In the genomic region with DNA sequence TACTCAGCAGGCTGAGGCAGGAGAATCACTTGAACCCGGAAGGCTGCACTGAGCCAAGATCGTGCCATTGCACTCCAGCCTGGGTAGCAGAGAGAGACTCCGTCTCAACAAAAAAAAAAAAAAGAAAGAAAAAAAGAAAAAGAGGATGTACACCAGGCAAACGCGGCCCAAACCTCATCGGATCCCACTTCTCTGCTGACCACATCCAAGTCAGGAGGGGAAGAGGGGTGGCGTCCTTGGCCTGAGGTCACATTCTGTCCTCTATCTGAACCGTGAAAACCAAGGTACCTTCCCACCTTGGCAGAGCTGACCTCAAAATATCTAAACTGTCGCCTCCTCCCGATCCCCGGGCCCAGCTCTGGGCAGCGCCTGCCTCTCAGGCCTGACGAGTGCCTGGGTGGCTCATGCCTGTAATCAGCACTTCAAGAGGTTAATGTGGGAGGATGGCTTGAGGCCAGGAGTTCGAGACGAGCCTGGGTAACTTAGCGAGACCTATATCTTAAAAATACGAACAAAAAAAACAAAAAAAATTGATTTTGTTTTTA, we compare ENCODE assay signal across 10 cellular contexts. TPM values are rescaled to one million over a fixed set of nuclear protein-coding genes. Genes with fewer than 3 reads are reported as not detected.
A peak's percentile ranks its signal among the peaks of the same experiment; 100 is the strongest.
DNase-seq lines count a peak whose midpoint lies in the region; ATAC-seq and TF ChIP-seq lines count a peak whose summit lies in the region.
"Had no signal": no experiment of that assay in that cellular context is flagged by ENCODE, and none has a peak within 500 bp of the region (broad histone marks: within the 10 kb centered on the region; RNA-seq: fewer than 3 reads in every experiment).

No MANE protein-coding gene starts in this region.

- no peaks in the 10 kb centered on the region for H3K9me3 Mint-ChIP-seq in activated T-helper 17 cell treated with anti-CD3 and anti-CD28 coated beads, Interleukin-2, amount 50 U/mL, for 72 hours

- no peak overlapping the region for H4K8ac ChIP-seq in mesenchymal stem cell (ENCODE audit: low read length)

- no peak overlapping the region for H2BK15ac ChIP-seq in mesenchymal stem cell (ENCODE audit: low read depth, poor library complexity, severe bottlenecking)

- H3K27ac Mint-ChIP-seq in activated T-helper 17 cell treated with anti-CD3 and anti-CD28 coated beads, Interleukin-2, amount 50 U/mL, for 72 hours, result peak overlapping the region; percentile 65

- H4K91ac ChIP-seq in mesenchymal stem cell (ENCODE audit: low read length), result no peak overlapping the region

- peak overlapping the region; percentile 72 for H3K4me3 Mint-ChIP-seq in activated T-helper 17 cell treated with anti-CD3 and anti-CD28 coated beads, Interleukin-2, amount 50 U/mL, for 72 hours

- H3K18ac ChIP-seq in mesenchymal stem cell (ENCODE audit: low read depth in 1 of 2, low read length in 2 of 2), result no peak overlapping the region

- H3K23ac ChIP-seq in mesenchymal stem cell (ENCODE audit: low read length in 2 of 2), result no peak overlapping the region

- peak overlapping the region; percentile 94 for H3K9ac ChIP-seq in mesenchymal stem cell (ENCODE audit: low read length)

- H2BK5ac ChIP-seq in mesenchymal stem cell (ENCODE audit: low read depth, low read length, poor library complexity, severe bottlenecking), result no peak overlapping the region

- H2BK120ac ChIP-seq in mesenchymal stem cell (ENCODE audit: low read depth, low read length), result no peak overlapping the region

- no peak overlapping the region for H2AK5ac ChIP-seq in mesenchymal stem cell (ENCODE audit: low read length, severe bottlenecking)

- H3K4me1 ChIP-seq in heart right ventricle (peaks cover 0 to 22% (median 13%) of the 10 kb centered on the region in 9 donors), mesenchymal stem cell (ENCODE audit: control insufficient read depth, insufficient read depth, low read depth, low read length) (peaks cover 13% of the 10 kb centered on the region), vagina (peaks cover 15% of the 10 kb centered on the region)

- no peak overlapping the region for H3K14ac ChIP-seq in mesenchymal stem cell (ENCODE audit: low read length in 2 of 2)

- H3K4me2 ChIP-seq in mesenchymal stem cell (ENCODE audit: low read length, poor library complexity, severe bottlenecking), result no peak overlapping the region

- no peak for DNase-seq in heart right ventricle
- no peak for DNase-seq in Right ventricle myocardium superior
- no peak for DNase-seq in mesenchymal stem cell
- DNase-seq in vagina (ENCODE audit: extremely low spot score in 2 of 2), result no peak
- no peak for DNase-seq in COR-L47 (lab: John Stamatoyannopoulos, UW)
- DNase-seq in NCI-H524 (lab: John Stamatoyannopoulos, UW), result no peak
- DNase-seq: islet precursor cell had no signal

- no peaks in the 10 kb centered on the region for H3K27me3 Mint-ChIP-seq in activated T-helper 17 cell treated with anti-CD3 and anti-CD28 coated beads, Interleukin-2, amount 50 U/mL, for 72 hours

- H3K4me3 ChIP-seq in heart right ventricle, result peak overlapping the region in 9 of 10 donors; percentile 69 to 91 (median 78)
- H3K4me3 ChIP-seq in mesenchymal stem cell (ENCODE audit: insufficient read depth in 1 of 2, low read depth in 1 of 2, low read length in 2 of 2), result peak overlapping the region in 1 of 2 experiments; percentile 92
- peak overlapping the region; percentile 77 to 95 for H3K4me3 ChIP-seq in vagina

- H3K79me1 ChIP-seq in mesenchymal stem cell (replicated peaks; ENCODE audit: low read length, poor library complexity, severe bottlenecking), result peaks cover 19% of the 10 kb centered on the region

- H3K36me3 ChIP-seq in heart right ventricle (peaks cover 0 to 42% (median 7%) of the 10 kb centered on the region in 9 donors), mesenchymal stem cell (ENCODE audit: control insufficient read depth in 1 of 2, insufficient read depth in 2 of 2, low read depth in 1 of 2, low read length in 2 of 2) (peaks cover 29 to 35% of the 10 kb centered on the region in 2 experiments), vagina (peaks cover 0 to 35% of the 10 kb centered on the region in 2 donors)

- peaks cover 33% of the 10 kb centered on the region for H3K36me3 Mint-ChIP-seq in activated T-helper 17 cell treated with anti-CD3 and anti-CD28 coated beads, Interleukin-2, amount 50 U/mL, for 72 hours (ENCODE audit: low read depth)

- H3K27me3 ChIP-seq in heart right ventricle (no peaks in the 10 kb centered on the region), mesenchymal stem cell (ENCODE audit: control insufficient read depth in 1 of 2, insufficient read depth in 1 of 2, low read length in 2 of 2) (no peaks in the 10 kb centered on the region), vagina (no peaks in the 10 kb centered on the region)

- H2AFZ ChIP-seq in mesenchymal stem cell (ENCODE audit: low read depth, low read length), result no peak overlapping the region

- no peak for ATAC-seq in heart right ventricle
- ATAC-seq in Right ventricle myocardium superior (ENCODE audit: poor library complexity), result no peak
- ATAC-seq in activated T-helper 17 cell treated with anti-CD3 and anti-CD28 coated beads, Interleukin-2, amount 50 U/mL, for 72 hours (replicated peaks), result no peak
- no peak for ATAC-seq in GM21390 (IDR thresholded peaks at IDR 0.05; ENCODE audit: unreplicated experiment)

- no peaks in the 10 kb centered on the region for H3K4me1 Mint-ChIP-seq in activated T-helper 17 cell treated with anti-CD3 and anti-CD28 coated beads, Interleukin-2, amount 50 U/mL, for 72 hours

- intact Hi-C loops in heart right ventricle (cut with DNase I), result loop anchor here in 1 of 10 donors (2.0 kb wide), 1 partner anchor 35 kb away; the partner anchor contains the start of gene ZNF70
- intact Hi-C loops in Right ventricle myocardium superior (cut with DNase I), result no loop called here
- intact Hi-C loops in vagina (cut with DNase I), result no loop called here

- TF ChIP-seq CTCF in heart right ventricle (IDR thresholded peaks at IDR 0.05) (no peak), vagina (IDR thresholded peaks at IDR 0.05) (no peak)

- H3K9me3 ChIP-seq in heart right ventricle (no peaks in the 10 kb centered on the region), mesenchymal stem cell (ENCODE audit: control insufficient read depth, low read length) (no peaks in the 10 kb centered on the region), vagina (no peaks in the 10 kb centered on the region)

- H2BK12ac ChIP-seq in mesenchymal stem cell (ENCODE audit: low read length in 2 of 2), result no peak overlapping the region

- 70 to 73% methylated on average over 17 of the region's 17 CpGs for WGBS in heart right ventricle, 2 donors
- 93% methylated on average over 14 of the region's 17 CpGs for WGBS in mesenchymal stem cell

- H3K27ac ChIP-seq in heart right ventricle (peak overlapping the region in 2 of 10 donors; percentile 41 to 59), mesenchymal stem cell (ENCODE audit: low read length, poor library complexity, severe bottlenecking) (no peak overlapping the region), vagina (no peak overlapping the region)

- no peak for TF ChIP-seq POLR2A in vagina (IDR thresholded peaks at IDR 0.05)

- no peak overlapping the region for H3K4ac ChIP-seq in mesenchymal stem cell (ENCODE audit: low read depth in 1 of 2, low read length in 2 of 2)

RNA-seq across cellular contexts. Expression of gene RGL4, which starts 25.1 kb away (rescaled TPM):
- 1 to 10 TPM in 1 of 10 donors, under 1 TPM in 1, not detected in 8; 0.23 to 1.6 TPM for total RNA-seq in heart right ventricle
- polyA plus RNA-seq in heart right ventricle, result under 1 TPM; 0.29 to 0.59 TPM
- total RNA-seq in Right ventricle myocardium superior, result not detected
- 10 to 100 TPM in 1 of 2 donors, 1 to 10 TPM in 1; 4.1 to 10.4 TPM for total RNA-seq in activated T-helper 17 cell treated with anti-CD3 and anti-CD28 coated beads, Interleukin-2, amount 50 U/mL, for 72 hours
- not detected for polyA plus RNA-seq in mesenchymal stem cell (2013, experiment 1 of 2)
- polyA plus RNA-seq in mesenchymal stem cell (2013, experiment 2 of 2), result not detected
- not detected for total RNA-seq in vagina
- total RNA-seq: subcutaneous adipose tissue had no signal

RNA-seq across cellular contexts. Expression of gene ZNF70, which starts 35.0 kb away (rescaled TPM):
- total RNA-seq in heart right ventricle (1 to 10 TPM; 3.0 to 4.2 (median 3.6) TPM), Right ventricle myocardium superior (2.8 TPM), vagina (4.9 TPM)
- 1 to 10 TPM; 1.2 to 2.1 TPM for polyA plus RNA-seq in heart right ventricle
- total RNA-seq in activated T-helper 17 cell treated with anti-CD3 and anti-CD28 coated beads, Interleukin-2, amount 50 U/mL, for 72 hours, result 1 to 10 TPM in 1 of 2 donors, under 1 TPM in 1; 0.82 to 1.1 TPM
- polyA plus RNA-seq in mesenchymal stem cell (2013, experiment 1 of 2), result 3.8 TPM
- polyA plus RNA-seq in mesenchymal stem cell (2013, experiment 2 of 2), result 3.5 TPM

RNA-seq across cellular contexts. Expression of gene VPREB3, which starts 38.3 kb away (rescaled TPM):
- total RNA-seq in heart right ventricle (1 to 10 TPM in 4 of 10 donors, under 1 TPM in 2, not detected in 4; 0.56 to 2.5 (median 1.3) TPM), Right ventricle myocardium superior (0.51 TPM), vagina (not detected)
- under 1 TPM; 0.83 to 0.88 TPM for polyA plus RNA-seq in heart right ventricle
- not detected for total RNA-seq in activated T-helper 17 cell treated with anti-CD3 and anti-CD28 coated beads, Interleukin-2, amount 50 U/mL, for 72 hours
- polyA plus RNA-seq in mesenchymal stem cell (2013, experiment 1 of 2), result 0.68 TPM
- polyA plus RNA-seq in mesenchymal stem cell (2013, experiment 2 of 2), result 0.52 TPM

RNA-seq across cellular contexts. Expression of gene C22orf15, which starts 46.9 kb away (rescaled TPM):
- total RNA-seq in heart right ventricle, result not detected
- under 1 TPM; 0.12 to 0.66 TPM for polyA plus RNA-seq in heart right ventricle
- not detected for total RNA-seq in Right ventricle myocardium superior
- not detected for total RNA-seq in activated T-helper 17 cell treated with anti-CD3 and anti-CD28 coated beads, Interleukin-2, amount 50 U/mL, for 72 hours
- polyA plus RNA-seq in mesenchymal stem cell (2013, experiment 1 of 2), result 0.15 TPM
- polyA plus RNA-seq in mesenchymal stem cell (2013, experiment 2 of 2), result 0.26 TPM
- not detected for total RNA-seq in vagina
- total RNA-seq: subcutaneous adipose tissue had no signal

RNA-seq across cellular contexts. Expression of gene CHCHD10, which starts 51.9 kb away (rescaled TPM):
- total RNA-seq in heart right ventricle (1,000 to 10,000 TPM in 8 of 10 donors, 100 to 1,000 TPM in 2; 860 to 1,727 (median 1,056) TPM), Right ventricle myocardium superior (1,600 TPM), vagina (12.0 TPM)
- polyA plus RNA-seq in heart right ventricle, result 1,000 to 10,000 TPM in 1 of 2 donors, 100 to 1,000 TPM in 1; 735 to 3,552 TPM
- 100 to 1,000 TPM in 1 of 2 donors, 10 to 100 TPM in 1; 49.6 to 104 TPM for total RNA-seq in activated T-helper 17 cell treated with anti-CD3 and anti-CD28 coated beads, Interleukin-2, amount 50 U/mL, for 72 hours
- polyA plus RNA-seq in mesenchymal stem cell (2013, experiment 1 of 2), result 425 TPM
- 448 TPM for polyA plus RNA-seq in mesenchymal stem cell (2013, experiment 2 of 2)
